25 cellular contexts compared by ENCODE assay signal in genomic region chr14:66017960-66018359, GRCh38.
"Had no signal": no experiment of that assay in that cellular context is flagged by ENCODE, and none has a peak within 500 bp of the region (broad histone marks: within the 10 kb centered on the region; RNA-seq: fewer than 3 reads in every experiment).

No MANE protein-coding gene starts in this region.

- H3K4me3 ChIP-seq: coronary artery, esophagus squamous epithelium, gastrocnemius medialis, sigmoid colon, vagina had no signal

- H3K4me3 Mint-ChIP-seq: activated naive CD8-positive, alpha-beta T cell treated with anti-CD3 and anti-CD28 coated beads for 36 hours; activated T-cell treated with anti-CD3 and anti-CD28 coated beads, Interleukin-2, amount 50 U/mL, for 4 hours; natural killer cell; stimulated activated naive B cell treated with anti-CD40 and anti-IgM and Interleukin-4, amounts not matched to agents 10 μg/mL and 1 μg/mL and 100 μg/mL, for 72 hours had no signal

- H3K36me3 Mint-ChIP-seq: activated naive CD8-positive, alpha-beta T cell treated with anti-CD3 and anti-CD28 coated beads for 36 hours; natural killer cell; stimulated activated naive B cell treated with anti-CD40 and anti-IgM and Interleukin-4, amounts not matched to agents 10 μg/mL and 1 μg/mL and 100 μg/mL, for 72 hours had no signal

- ATAC-seq: activated T-cell treated with anti-CD3 and anti-CD28 coated beads, Interleukin-2, amount 50 U/mL, for 4 hours; gastrocnemius medialis; left ventricle myocardium superior; natural killer cell; stimulated activated naive B cell treated with anti-CD40 and anti-IgM and Interleukin-4, amounts not matched to agents 10 μg/mL and 1 μg/mL and 100 μg/mL, for 72 hours had no signal

- H3K4me1 ChIP-seq: esophagus squamous epithelium, gastrocnemius medialis, sigmoid colon, vagina had no signal

- H3K36me3 ChIP-seq: esophagus squamous epithelium, gastrocnemius medialis, sigmoid colon, vagina had no signal

- H3K27me3 ChIP-seq: esophagus squamous epithelium, gastrocnemius medialis, sigmoid colon, vagina had no signal

- H3K27me3 Mint-ChIP-seq: activated naive CD8-positive, alpha-beta T cell treated with anti-CD3 and anti-CD28 coated beads for 36 hours; progenitor cell of endocrine pancreas had no signal

- H3K27ac ChIP-seq: coronary artery, esophagus squamous epithelium, gastrocnemius medialis, sigmoid colon, vagina had no signal

- H3K9me3 ChIP-seq: esophagus squamous epithelium, gastrocnemius medialis, sigmoid colon, vagina had no signal

- H3K27ac Mint-ChIP-seq: activated naive CD8-positive, alpha-beta T cell treated with anti-CD3 and anti-CD28 coated beads for 36 hours; activated T-helper 2 cell treated with anti-CD3 and anti-CD28 coated beads, Interferon-gamma antibody, Interleukin-2, Interleukin-4, amounts not matched to agents 10 μg/mL and 5 μg/mL and 100 μg/mL, durations not matched to agents 14 hours and 24 hours and 36 hours; natural killer cell; stimulated activated naive B cell treated with anti-CD40 and anti-IgM and Interleukin-4, amounts not matched to agents 10 μg/mL and 1 μg/mL and 100 μg/mL, for 72 hours had no signal

- H3K4me1 Mint-ChIP-seq: activated naive CD8-positive, alpha-beta T cell treated with anti-CD3 and anti-CD28 coated beads for 36 hours; natural killer cell; stimulated activated naive B cell treated with anti-CD40 and anti-IgM and Interleukin-4, amounts not matched to agents 10 μg/mL and 1 μg/mL and 100 μg/mL, for 72 hours had no signal

- DNase-seq: activated CD4-positive, alpha-beta T cell treated with anti-CD3 and anti-CD28 coated beads for 4 hours; activated CD4-positive, alpha-beta T cell treated with anti-CD3 and anti-CD28 coated beads, Interleukin-2, amount 50 U/mL, for 48 hours; activated CD4-positive, CD25-positive, alpha-beta regulatory T cell; activated CD8-positive, alpha-beta memory T cell treated with anti-CD3 and anti-CD28 coated beads, Interleukin-2, amount 50 U/mL, for 48 hours; activated naive CD4-positive, alpha-beta T cell; activated naive CD8-positive, alpha-beta T cell treated with anti-CD3 and anti-CD28 coated beads for 36 hours; activated T-cell treated with anti-CD3 and anti-CD28 coated beads, Interleukin-2, amount 50 U/mL, for 4 hours; cerebellar nuclear complex; esophagus squamous epithelium; gastrocnemius medialis; head of caudate nucleus; hypothalamus; left ventricle myocardium superior; midbrain; natural killer cell; retina; sigmoid colon; stimulated activated CD4-positive, alpha-beta T cell treated with anti-CD3 and anti-CD28 coated beads, Interleukin-2, amount 100 ng/mL, for 48 hours; stimulated activated CD8-positive, alpha-beta memory T cell treated with anti-CD3 and anti-CD28 coated beads, Interleukin-4, amount 100 ng/mL, for 48 hours; stimulated activated naive B cell treated with anti-CD40 and anti-IgM and Interleukin-4, amounts not matched to agents 10 μg/mL and 1 μg/mL and 100 μg/mL, for 72 hours; trophoblast cell had no signal

- H3K9me3 Mint-ChIP-seq: activated naive CD8-positive, alpha-beta T cell treated with anti-CD3 and anti-CD28 coated beads for 36 hours; activated T-cell treated with anti-CD3 and anti-CD28 coated beads, Interleukin-2, amount 50 U/mL, for 4 hours had no signal
